In the genomic region with DNA sequence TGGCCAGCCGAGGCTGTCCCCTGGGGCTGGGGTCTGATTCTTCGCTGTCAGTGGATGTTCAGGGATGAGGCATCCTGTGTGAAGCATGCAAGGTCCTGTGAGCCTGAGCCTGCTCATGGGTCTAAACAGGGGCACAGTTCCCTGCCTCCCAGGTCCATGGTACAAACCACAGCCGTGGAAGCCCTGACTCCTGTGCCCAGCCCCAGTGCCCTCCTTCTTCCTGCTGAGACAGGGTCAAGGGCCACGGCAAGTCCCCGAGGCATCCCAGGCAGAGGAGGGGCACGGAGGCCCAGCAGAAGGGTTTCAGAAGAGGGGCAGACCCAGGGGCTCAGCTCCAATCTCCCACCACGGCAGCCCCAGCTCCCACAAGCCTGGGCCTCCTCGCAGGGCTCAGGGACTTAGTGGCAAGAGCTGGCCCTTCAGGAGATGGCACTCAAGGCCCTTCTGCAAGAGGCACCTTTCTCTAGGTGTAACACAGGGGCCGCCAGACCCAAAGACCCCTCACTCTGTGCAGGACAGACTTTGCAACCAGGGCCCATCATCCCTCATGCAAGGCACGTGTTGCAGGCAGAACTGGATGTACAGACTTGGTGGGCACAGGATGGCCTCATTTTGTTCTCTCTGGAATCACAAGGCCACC, we compare ENCODE assay signal across 36 cellular contexts.
"Had no signal": no experiment of that assay in that cellular context is flagged by ENCODE, and none has a peak within 500 bp of the region (broad histone marks: within the 10 kb centered on the region; RNA-seq: fewer than 3 reads in every experiment).

No MANE protein-coding gene starts in this region.

- FAIRE-seq: astrocyte had no signal

- ATAC-seq: activated CD8-positive, alpha-beta T cell treated with anti-CD3 and anti-CD28 coated beads for 36 hours; activated naive CD4-positive, alpha-beta T cell treated with anti-CD3 and anti-CD28 coated beads, Interleukin-2, amount 50 U/mL, for 72 hours; activated T-cell treated with anti-CD3 and anti-CD28 coated beads, Interleukin-2, amount 50 U/mL, for 72 hours; activated T-helper 17 cell treated with anti-CD3 and anti-CD28 coated beads, Interleukin-2, amount 50 U/mL, for 72 hours; body of pancreas; PC-3 had no signal

- H3K9me3 ChIP-seq: adrenal gland, body of pancreas, Peyer's patch had no signal

- H3K36me3 Mint-ChIP-seq: activated naive CD4-positive, alpha-beta T cell treated with anti-CD3 and anti-CD28 coated beads, Interleukin-2, amount 50 U/mL, for 72 hours; IgD-negative memory B cell had no signal

- H3K27ac Mint-ChIP-seq: activated CD8-positive, alpha-beta T cell treated with anti-CD3 and anti-CD28 coated beads for 36 hours; activated T-cell treated with anti-CD3 and anti-CD28 coated beads, Interleukin-2, amount 50 U/mL, for 72 hours; activated T-helper 17 cell treated with anti-CD3 and anti-CD28 coated beads, Interleukin-2, amount 50 U/mL, for 72 hours; IgD-negative memory B cell had no signal

- H3K36me3 ChIP-seq: adrenal gland, breast epithelium, Peyer's patch, WERI-Rb-1 had no signal

- H3K27ac ChIP-seq: adrenal gland, body of pancreas, breast epithelium, Peyer's patch, WERI-Rb-1 had no signal

- H3K27me3 Mint-ChIP-seq: activated CD8-positive, alpha-beta T cell treated with anti-CD3 and anti-CD28 coated beads for 36 hours; IgD-negative memory B cell had no signal

- H3K9me3 Mint-ChIP-seq: activated CD8-positive, alpha-beta T cell treated with anti-CD3 and anti-CD28 coated beads for 36 hours; activated naive CD4-positive, alpha-beta T cell treated with anti-CD3 and anti-CD28 coated beads, Interleukin-2, amount 50 U/mL, for 72 hours had no signal

- H3K4me3 ChIP-seq: adrenal gland, body of pancreas, breast epithelium, Peyer's patch had no signal

- H3K4me3 Mint-ChIP-seq: activated CD8-positive, alpha-beta T cell treated with anti-CD3 and anti-CD28 coated beads for 36 hours; activated T-cell treated with anti-CD3 and anti-CD28 coated beads, Interleukin-2, amount 50 U/mL, for 72 hours; activated T-helper 17 cell treated with anti-CD3 and anti-CD28 coated beads, Interleukin-2, amount 50 U/mL, for 72 hours; IgD-negative memory B cell had no signal

- H3K4me1 ChIP-seq: adrenal gland, body of pancreas, breast epithelium, Peyer's patch had no signal

- H3K27me3 ChIP-seq: body of pancreas, Peyer's patch had no signal

- DNase-seq: activated CD4-positive, alpha-beta T cell treated with anti-CD3 and anti-CD28 coated beads for 1 hour; activated CD4-positive, alpha-beta T cell treated with anti-CD3 and anti-CD28 coated beads for 48 hours; activated CD4-positive, alpha-beta T cell treated with anti-CD3 and anti-CD28 coated beads, Interleukin-2, amount 50 U/mL, for 4 hours; activated CD4-positive, CD25-positive, alpha-beta regulatory T cell; activated CD8-positive, alpha-beta T cell treated with anti-CD3 and anti-CD28 coated beads for 36 hours; activated effector memory CD4-positive, alpha-beta T cell treated with anti-CD3 and anti-CD28 coated beads, Interleukin-2, amount 50 U/mL, for 16 hours; activated naive CD4-positive, alpha-beta T cell; activated T-cell treated with anti-CD3 and anti-CD28 coated beads, Interleukin-2, amount 50 U/mL, for 1 hour; activated T-cell treated with anti-CD3 and anti-CD28 coated beads, Interleukin-2, amount 50 U/mL, for 72 hours; adrenal gland; body of pancreas; caudate nucleus; Karpas-422; KBM-7; NCI-H1105; NCI-H1436; NCI-H1694; NCI-H1930; NCI-H2081 treated with DMSO at 0.1 percent for 48 hours; NCI-H226; NCI-H526; NCI-H748 treated with DMSO at 0.1 percent for 48 hours; NK-92 treated with Interleukin-12 subunit alpha and Interleukin-12 subunit beta, amount 100 ng/mL, for 24 hours; PC-3; Peyer's patch; RPMI8226; SW 1271; T-helper 1 cell; T-helper 2 cell; T-helper 9 cell; WERI-Rb-1 had no signal

- H3K4me1 Mint-ChIP-seq: activated T-helper 17 cell treated with anti-CD3 and anti-CD28 coated beads, Interleukin-2, amount 50 U/mL, for 72 hours; IgD-negative memory B cell had no signal
